In genomic region chr19:57888494-57889231, GRCh38 we compare ENCODE assay signal across 8 cellular contexts. TPM values are rescaled to one million over a fixed set of nuclear protein-coding genes. Genes with fewer than 3 reads are reported as not detected.
A peak's percentile ranks its signal among the peaks of the same experiment; 100 is the strongest.
DNase-seq lines count a peak whose midpoint lies in the region; ATAC-seq and TF ChIP-seq lines count a peak whose summit lies in the region.

ZNF814 (minus strand) TSS chr19:57889037; CDS start chr19:57888802, 235 bp downstream.

- ATAC-seq in HG02678 (IDR thresholded peaks at IDR 0.05; ENCODE audit: unreplicated experiment), result peak; percentile 66
- no peak for ATAC-seq in HG02973 (IDR thresholded peaks at IDR 0.05; ENCODE audit: unreplicated experiment)

- peak; percentile 36 for TF ChIP-seq CTCF in fibroblast of villous mesenchyme (IDR thresholded peaks at IDR 0.05; ENCODE audit: insufficient read depth, low read depth, low read length)
- peak; percentile 29 for TF ChIP-seq CTCF in nephron progenitor cell (IDR thresholded peaks at IDR 0.05)

- peak; percentile 58 for DNase-seq in EH (ENCODE audit: low read depth)
- DNase-seq in activated effector memory CD4-positive, alpha-beta T cell treated with anti-CD3 and anti-CD28 coated beads, Interleukin-2, amount 50 U/mL, for 16 hours, result peak; percentile 92
- peak; percentile 79 for DNase-seq in fibroblast of villous mesenchyme (ENCODE audit: low read depth)
- DNase-seq in nephron progenitor cell, result peak; percentile 86
- DNase-seq in stimulated activated naive CD4-positive, alpha-beta T cell treated with Interleukin-2 at 50 U/mL for 16 hours (lab: John Stamatoyannopoulos, UW), result peak; percentile 77

- H3K36me3 Mint-ChIP-seq in nephron progenitor cell (ENCODE audit: low read depth), result peaks cover 76% of the 10 kb centered on the region

- H3K4me3 ChIP-seq in fibroblast of villous mesenchyme (ENCODE audit: low read depth, low read length), result peak within 1 kb of the TSS; percentile 66

- H3K27ac Mint-ChIP-seq in nephron progenitor cell, result peak within 1 kb of the TSS; percentile 90

- H3K4me3 Mint-ChIP-seq in nephron progenitor cell, result peak within 1 kb of the TSS; percentile 99

- peaks cover 77% of the 10 kb centered on the region for H3K9me3 Mint-ChIP-seq in nephron progenitor cell

- no peaks in the 10 kb centered on the region for H3K27me3 Mint-ChIP-seq in nephron progenitor cell (ENCODE audit: low read depth, poor library complexity)

- H3K4me1 Mint-ChIP-seq in nephron progenitor cell, result peaks cover 20% of the 10 kb centered on the region

TF ChIP-seq in PFSK-1, 5 proteins besides CTCF, POLR2A, EP300 and RAD21:
- TF ChIP-seq SIN3A (IDR thresholded peaks at IDR 0.05; ENCODE audit: borderline replicate concordance, insufficient read depth, low read length) (peak; percentile 72; the same call in 1 of the 2 replicates), TAF1 (IDR thresholded peaks at IDR 0.05; ENCODE audit: borderline replicate concordance, insufficient read depth, low read length) (peak; percentile 80; the same call in 1 of the 2 replicates), FOXP2 (optimal IDR thresholded peaks at IDR 0.05; ENCODE audit: borderline replicate concordance, extremely low read depth, extremely low read length, insufficient read depth) (no peak), POLR2AphosphoS5 (IDR thresholded peaks at IDR 0.05; ENCODE audit: low read depth, low read length) (peak; percentile 87), REST (IDR thresholded peaks at IDR 0.05; ENCODE audit: insufficient read depth in 1 of 2, low read depth in 2 of 2, low read length in 2 of 2) (peak in 1 of 2 experiments; percentile 52; a peak in 1 of 4 replicates)

RNA-seq across cellular contexts. Expression of gene ZNF814, which starts in this region (rescaled TPM):
- polyA plus RNA-seq in PFSK-1 (2012; ENCODE audit: insufficient read length, low read depth), result 12.9 TPM
- total RNA-seq in fibroblast of villous mesenchyme, result 7.8 and 9.3 TPM in 2 replicates
